In genomic region chr2:156896294-156896693, GRCh38 we compare ENCODE assay signal across 9 cellular contexts.
A peak's percentile ranks its signal among the peaks of the same experiment; 100 is the strongest.
DNase-seq lines count a peak whose midpoint lies in the region; ATAC-seq and TF ChIP-seq lines count a peak whose summit lies in the region.
"Had no signal": no experiment of that assay in that cellular context is flagged by ENCODE, and none has a peak within 500 bp of the region (broad histone marks: within the 10 kb centered on the region; RNA-seq: fewer than 3 reads in every experiment).

No MANE protein-coding gene starts in this region.

- H3K4me1 ChIP-seq in left lung, result no peaks in the 10 kb centered on the region

- peak; percentile 99 for ATAC-seq in GM18499 (IDR thresholded peaks at IDR 0.05; ENCODE audit: insufficient read depth, unreplicated experiment)
- ATAC-seq in GM21390 (IDR thresholded peaks at IDR 0.05; ENCODE audit: unreplicated experiment), result peak; percentile 92
- peak; percentile 96 for ATAC-seq in HG03354 (IDR thresholded peaks at IDR 0.05; ENCODE audit: poor library complexity, severe bottlenecking, unreplicated experiment)
- ATAC-seq in left lung, result no peak

- DNase-seq in amniotic epithelial cell (ENCODE audit: low read depth), result peak; percentile 17
- no peak for DNase-seq in immature natural killer cell
- DNase-seq in endothelial cell (ENCODE audit: low spot score), result no peak
- no peak for DNase-seq in chondrocyte (ENCODE audit: low spot score)
- DNase-seq in left lung, result no peak

- no peak overlapping the region for H3K27ac ChIP-seq in left lung
- H3K27ac ChIP-seq: parathyroid adenoma had no signal

- peaks cover 0 to 6% of the 10 kb centered on the region in 2 donors for H3K27me3 ChIP-seq in left lung

- no peaks in the 10 kb centered on the region for H3K36me3 ChIP-seq in left lung

- intact Hi-C loops in left lung (cut with DNase I), result no loop called here

- H3K4me3 Mint-ChIP-seq in immature natural killer cell, result no peak overlapping the region
- H3K4me3 Mint-ChIP-seq in endothelial cell (ENCODE audit: unreplicated experiment), result no peak overlapping the region
- H3K4me3 Mint-ChIP-seq in chondrocyte (ENCODE audit: unreplicated experiment), result no peak overlapping the region

- H3K27ac Mint-ChIP-seq in immature natural killer cell, result no peak overlapping the region
- H3K27ac Mint-ChIP-seq in endothelial cell (ENCODE audit: unreplicated experiment), result no peak overlapping the region
- no peak overlapping the region for H3K27ac Mint-ChIP-seq in chondrocyte (ENCODE audit: unreplicated experiment)

- no peaks in the 10 kb centered on the region for H3K4me1 Mint-ChIP-seq in immature natural killer cell
- peaks cover 5% of the 10 kb centered on the region for H3K4me1 Mint-ChIP-seq in endothelial cell (ENCODE audit: unreplicated experiment)
- peaks cover 11% of the 10 kb centered on the region for H3K4me1 Mint-ChIP-seq in chondrocyte (ENCODE audit: low read depth)

- H3K36me3 Mint-ChIP-seq in immature natural killer cell (no peaks in the 10 kb centered on the region), endothelial cell (ENCODE audit: low read depth, unreplicated experiment) (no peaks in the 10 kb centered on the region), chondrocyte (ENCODE audit: low read depth) (no peaks in the 10 kb centered on the region)

- no peak overlapping the region for H3K4me3 ChIP-seq in left lung

- no peaks in the 10 kb centered on the region for H3K9me3 ChIP-seq in left lung

- peaks cover 4 to 7% (median 5%) of the 10 kb centered on the region in 6 donors for H3K9me3 Mint-ChIP-seq in immature natural killer cell
- H3K9me3 Mint-ChIP-seq in endothelial cell (ENCODE audit: unreplicated experiment), result no peaks in the 10 kb centered on the region
- peaks cover 5% of the 10 kb centered on the region for H3K9me3 Mint-ChIP-seq in chondrocyte (ENCODE audit: low read depth)

- H3K27me3 Mint-ChIP-seq in immature natural killer cell (ENCODE audit: low read depth in 3 of 3) (peaks cover 0 to 5% (median under 1%) of the 10 kb centered on the region in 3 donors), endothelial cell (ENCODE audit: unreplicated experiment) (no peaks in the 10 kb centered on the region), chondrocyte (ENCODE audit: low read depth) (peaks cover 18% of the 10 kb centered on the region)

- TF ChIP-seq CTCF in endothelial cell (IDR thresholded peaks at IDR 0.05; ENCODE audit: unreplicated experiment) (no peak), chondrocyte (IDR thresholded peaks at IDR 0.05) (no peak), left lung (IDR thresholded peaks at IDR 0.05) (no peak)
